8 cellular contexts compared by ENCODE assay signal in genomic region chr11:108733479-108734116, GRCh38.
DNase-seq lines count a peak whose midpoint lies in the region; ATAC-seq and TF ChIP-seq lines count a peak whose summit lies in the region.

No MANE protein-coding gene starts in this region.

- no peak for TF ChIP-seq CTCF in epithelial cell of proximal tubule (conservative IDR thresholded peaks at IDR 0.05; ENCODE audit: low read depth, low read length)

- H3K27me3 Mint-ChIP-seq in stimulated activated memory B cell treated with anti-CD40 and anti-IgM and Interleukin-4, amounts not matched to agents 10 μg/mL and 1 μg/mL and 100 μg/mL, for 72 hours, result no peaks in the 10 kb centered on the region

- peak overlapping the region; percentile 37 for H3K4me3 Mint-ChIP-seq in stimulated activated memory B cell treated with anti-CD40 and anti-IgM and Interleukin-4, amounts not matched to agents 10 μg/mL and 1 μg/mL and 100 μg/mL, for 72 hours

- peak; percentile 39 for DNase-seq in stimulated activated naive CD4-positive, alpha-beta T cell treated with Interleukin-2 at 50 U/mL for 16 hours (lab: John Stamatoyannopoulos, UW)
- DNase-seq in stimulated activated naive CD4-positive, alpha-beta T cell (lab: John Stamatoyannopoulos, UW), result no peak
- DNase-seq in SIG-M5 (lab: John Stamatoyannopoulos, UW), result peak; percentile 68
- DNase-seq in epithelial cell of proximal tubule (ENCODE audit: low read depth), result peak; percentile 58
- no peak for DNase-seq in cerebellar cortex (ENCODE audit: low spot score)
- no peak for DNase-seq in C1 segment of cervical spinal cord (lab: John Stamatoyannopoulos, UW)

- H3K36me3 Mint-ChIP-seq in stimulated activated memory B cell treated with anti-CD40 and anti-IgM and Interleukin-4, amounts not matched to agents 10 μg/mL and 1 μg/mL and 100 μg/mL, for 72 hours, result peaks cover 43% of the 10 kb centered on the region

- H3K4me3 ChIP-seq in epithelial cell of proximal tubule (ENCODE audit: low read depth, low read length), result peak overlapping the region; percentile 30

- ATAC-seq in HG02973 (IDR thresholded peaks at IDR 0.05; ENCODE audit: unreplicated experiment), result peak; percentile 95
- ATAC-seq in stimulated activated memory B cell treated with anti-CD40 and anti-IgM and Interleukin-4, amounts not matched to agents 10 μg/mL and 1 μg/mL and 100 μg/mL, for 72 hours, result peak; percentile 97

- H3K27ac Mint-ChIP-seq in stimulated activated memory B cell treated with anti-CD40 and anti-IgM and Interleukin-4, amounts not matched to agents 10 μg/mL and 1 μg/mL and 100 μg/mL, for 72 hours, result peak overlapping the region; percentile 82

- no peaks in the 10 kb centered on the region for H3K9me3 Mint-ChIP-seq in stimulated activated memory B cell treated with anti-CD40 and anti-IgM and Interleukin-4, amounts not matched to agents 10 μg/mL and 1 μg/mL and 100 μg/mL, for 72 hours

- peaks cover 53% of the 10 kb centered on the region for H3K4me1 Mint-ChIP-seq in stimulated activated memory B cell treated with anti-CD40 and anti-IgM and Interleukin-4, amounts not matched to agents 10 μg/mL and 1 μg/mL and 100 μg/mL, for 72 hours

Comparison
In these comparisons a context has a peak if more than half of its experiments do, and no peak if none do; other contexts are left out.
1. DNase-seq: peak in stimulated activated naive CD4-positive, alpha-beta T cell treated with Interleukin-2 at 50 U/mL for 16 hours (single experiment), SIG-M5 (single experiment) and epithelial cell of proximal tubule (single experiment); none in stimulated activated naive CD4-positive, alpha-beta T cell (0 of 6), cerebellar cortex (single experiment) and C1 segment of cervical spinal cord (0 of 14).